Comparison of ENCODE assay signal across 2 cellular contexts in the genomic region with DNA sequence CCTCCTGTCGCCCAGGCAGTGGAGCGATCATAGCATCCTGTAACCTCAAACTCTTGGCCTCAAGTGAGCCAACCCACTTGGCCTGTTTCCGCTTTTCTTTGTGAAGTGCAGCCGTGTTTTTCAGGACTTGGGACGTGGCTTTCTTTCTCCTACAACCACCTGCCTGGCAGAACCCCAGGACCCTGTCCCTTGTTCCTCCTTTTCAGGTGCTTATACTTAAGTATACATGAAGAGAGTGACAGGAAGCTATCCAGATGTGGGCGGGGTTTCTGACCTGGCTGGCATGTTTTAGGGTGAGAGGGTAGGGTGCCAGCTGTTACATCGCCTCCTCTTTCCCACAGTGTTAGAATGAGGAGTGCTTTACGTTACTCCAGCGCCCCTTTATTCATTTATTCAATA.
TF ChIP-seq lines count a peak whose summit lies in the region.

No MANE protein-coding gene starts in this region.

TF ChIP-seq in SK-N-SH, 30 proteins besides CTCF, POLR2A, EP300 and RAD21 (continued from another document):
- TF ChIP-seq USF1 (IDR thresholded peaks at IDR 0.05; ENCODE audit: borderline replicate concordance, low read depth) (no peak), SMC3 (IDR thresholded peaks at IDR 0.05; ENCODE audit: low read depth, low read length) (no peak), TCF12 (IDR thresholded peaks at IDR 0.05) (no peak), POLR2AphosphoS5 (IDR thresholded peaks at IDR 0.05; ENCODE audit: low read depth, low read length) (no peak), NFIC (IDR thresholded peaks at IDR 0.05; ENCODE audit: borderline replicate concordance) (no peak), CHD2 (IDR thresholded peaks at IDR 0.05; ENCODE audit: low read length, partially characterized antibody) (no peak), GABPA (IDR thresholded peaks at IDR 0.05; ENCODE audit: low read depth) (no peak)
- TF ChIP-seq, protein P1, sequence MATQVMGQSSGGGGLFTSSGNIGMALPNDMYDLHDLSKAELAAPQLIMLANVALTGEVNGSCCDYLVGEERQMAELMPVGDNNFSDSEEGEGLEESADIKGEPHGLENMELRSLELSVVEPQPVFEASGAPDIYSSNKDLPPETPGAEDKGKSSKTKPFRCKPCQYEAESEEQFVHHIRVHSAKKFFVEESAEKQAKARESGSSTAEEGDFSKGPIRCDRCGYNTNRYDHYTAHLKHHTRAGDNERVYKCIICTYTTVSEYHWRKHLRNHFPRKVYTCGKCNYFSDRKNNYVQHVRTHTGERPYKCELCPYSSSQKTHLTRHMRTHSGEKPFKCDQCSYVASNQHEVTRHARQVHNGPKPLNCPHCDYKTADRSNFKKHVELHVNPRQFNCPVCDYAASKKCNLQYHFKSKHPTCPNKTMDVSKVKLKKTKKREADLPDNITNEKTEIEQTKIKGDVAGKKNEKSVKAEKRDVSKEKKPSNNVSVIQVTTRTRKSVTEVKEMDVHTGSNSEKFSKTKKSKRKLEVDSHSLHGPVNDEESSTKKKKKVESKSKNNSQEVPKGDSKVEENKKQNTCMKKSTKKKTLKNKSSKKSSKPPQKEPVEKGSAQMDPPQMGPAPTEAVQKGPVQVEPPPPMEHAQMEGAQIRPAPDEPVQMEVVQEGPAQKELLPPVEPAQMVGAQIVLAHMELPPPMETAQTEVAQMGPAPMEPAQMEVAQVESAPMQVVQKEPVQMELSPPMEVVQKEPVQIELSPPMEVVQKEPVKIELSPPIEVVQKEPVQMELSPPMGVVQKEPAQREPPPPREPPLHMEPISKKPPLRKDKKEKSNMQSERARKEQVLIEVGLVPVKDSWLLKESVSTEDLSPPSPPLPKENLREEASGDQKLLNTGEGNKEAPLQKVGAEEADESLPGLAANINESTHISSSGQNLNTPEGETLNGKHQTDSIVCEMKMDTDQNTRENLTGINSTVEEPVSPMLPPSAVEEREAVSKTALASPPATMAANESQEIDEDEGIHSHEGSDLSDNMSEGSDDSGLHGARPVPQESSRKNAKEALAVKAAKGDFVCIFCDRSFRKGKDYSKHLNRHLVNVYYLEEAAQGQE (IDR thresholded peaks at IDR 0.05; ENCODE audit: low read depth, low read length): no peak

TF ChIP-seq in SK-N-SH treated with all-trans-retinoic acid at 6 μM for 48 hours, 23 proteins besides CTCF, POLR2A, EP300 and RAD21:
- TF ChIP-seq TSHZ2 (CRISPR knock-in tag; IDR thresholded peaks at IDR 0.05) (no peak), PATZ1 (CRISPR knock-in tag; IDR thresholded peaks at IDR 0.05; ENCODE audit: borderline replicate concordance) (no peak), GLIS3 (CRISPR knock-in tag; IDR thresholded peaks at IDR 0.05) (no peak), CSDC2 (CRISPR knock-in tag; IDR thresholded peaks at IDR 0.05) (no peak), ZFP30 (CRISPR knock-in tag; IDR thresholded peaks at IDR 0.05) (no peak), POU6F1 (CRISPR knock-in tag; IDR thresholded peaks at IDR 0.05; ENCODE audit: borderline replicate concordance, low read depth) (no peak), CREB5 (CRISPR knock-in tag; IDR thresholded peaks at IDR 0.05; ENCODE audit: low read depth) (no peak), ZFP3 (CRISPR knock-in tag; IDR thresholded peaks at IDR 0.05) (no peak), ARNTL (CRISPR knock-in tag; IDR thresholded peaks at IDR 0.05; ENCODE audit: borderline replicate concordance, low read depth) (no peak), TOX (CRISPR knock-in tag; IDR thresholded peaks at IDR 0.05; ENCODE audit: borderline replicate concordance) (no peak), ZNF565 (CRISPR knock-in tag; conservative IDR thresholded peaks at IDR 0.05; ENCODE audit: low read depth) (no peak), ESRRG (CRISPR knock-in tag; IDR thresholded peaks at IDR 0.05) (no peak), BACH2 (CRISPR knock-in tag; IDR thresholded peaks at IDR 0.05; ENCODE audit: borderline replicate concordance) (no peak), ZNF70 (CRISPR knock-in tag; IDR thresholded peaks at IDR 0.05) (no peak), ZNF8 (CRISPR knock-in tag; IDR thresholded peaks at IDR 0.05) (no peak), OSR1 (CRISPR knock-in tag; IDR thresholded peaks at IDR 0.05) (no peak), ISL1 (CRISPR knock-in tag; IDR thresholded peaks at IDR 0.05) (no peak), PPARA (CRISPR knock-in tag; IDR thresholded peaks at IDR 0.05; ENCODE audit: borderline replicate concordance) (no peak)
TF ChIP-seq in SK-N-SH treated with all-trans-retinoic acid at 6 μM for 48 hours: peak in this region for 0.
